ENCODE assay signal across 32 cellular contexts in genomic region chr2:72235497-72236413, GRCh38.
A peak's percentile ranks its signal among the peaks of the same experiment; 100 is the strongest.
DNase-seq lines count a peak whose midpoint lies in the region; ATAC-seq, FAIRE-seq and TF ChIP-seq lines count a peak whose summit lies in the region.
"Had no signal": no experiment of that assay in that cellular context is flagged by ENCODE, and none has a peak within 500 bp of the region (broad histone marks: within the 10 kb centered on the region; RNA-seq: fewer than 3 reads in every experiment).

No MANE protein-coding gene starts in this region.

- no peak for TF ChIP-seq EP300 in A549 (IDR thresholded peaks at IDR 0.05)

- H4K5ac ChIP-seq in mesendoderm (ENCODE audit: low read length), result no peak overlapping the region

- no peak for TF ChIP-seq RAD21 in A549 (conservative IDR thresholded peaks at IDR 0.05 in 1 of 2, IDR thresholded peaks at IDR 0.05 in 1 of 2)

- peak overlapping the region; percentile 75 for H3K27ac Mint-ChIP-seq in astrocyte (ENCODE audit: unreplicated experiment)
- H3K27ac Mint-ChIP-seq in naive thymus-derived CD8-positive, alpha-beta T cell, result no peak overlapping the region
- H3K27ac Mint-ChIP-seq: activated CD8-positive, alpha-beta T cell treated with anti-CD3 and anti-CD28 coated beads, Interleukin-2, amount 10 ng/mL, durations not matched to agents 7 days and 5 days; immature natural killer cell had no signal

- no peaks in the 10 kb centered on the region for H3K27me3 Mint-ChIP-seq in astrocyte (ENCODE audit: low read depth, unreplicated experiment)
- H3K27me3 Mint-ChIP-seq in naive thymus-derived CD8-positive, alpha-beta T cell, result peaks cover 0 to 2% (median 0%) of the 10 kb centered on the region in 5 donors

- no peak overlapping the region for H3K56ac ChIP-seq in mesendoderm (ENCODE audit: low read length)

- H3K4me3 Mint-ChIP-seq in astrocyte (ENCODE audit: unreplicated experiment), result peak overlapping the region; percentile 1
- no peak overlapping the region for H3K4me3 Mint-ChIP-seq in naive thymus-derived CD8-positive, alpha-beta T cell
- H3K4me3 Mint-ChIP-seq: activated CD8-positive, alpha-beta T cell treated with anti-CD3 and anti-CD28 coated beads, Interleukin-2, amount 10 ng/mL, durations not matched to agents 7 days and 5 days; immature natural killer cell had no signal

- no peaks in the 10 kb centered on the region for H3K36me3 Mint-ChIP-seq in astrocyte (ENCODE audit: low read depth, unreplicated experiment)
- peaks cover 0 to 8% (median 6%) of the 10 kb centered on the region in 3 donors for H3K36me3 Mint-ChIP-seq in naive thymus-derived CD8-positive, alpha-beta T cell
- H3K36me3 Mint-ChIP-seq: immature natural killer cell had no signal

- no peaks in the 10 kb centered on the region for H3K79me1 ChIP-seq in mesendoderm (ENCODE audit: low read length)

- peak overlapping the region; percentile 29 to 73 for H3K27ac ChIP-seq in A549
- H3K27ac ChIP-seq in HUES64 (ENCODE audit: low read depth, low read length), result peak overlapping the region; percentile 40
- H3K27ac ChIP-seq in astrocyte (ENCODE audit: low read depth, low read length), result no peak overlapping the region
- no peak overlapping the region for H3K27ac ChIP-seq in mesendoderm (ENCODE audit: low read depth, low read length)
- H3K27ac ChIP-seq: BLaER1, heart right ventricle, HL-60, psoas muscle, tibial artery had no signal

- 88% methylated on average over 5 of the region's 5 CpGs for WGBS in A549 (ENCODE audit: missing lambda C conversion rate)
- WGBS in HUES64, result 89% methylated on average over 4 of the region's 5 CpGs
- no CpG with 5 or more reads among the region's 5 CpGs for WGBS in mesendoderm (ENCODE audit: extremely low coverage, insufficient coverage, low lambda C conversion rate)

- ATAC-seq in A549, result peak in 1 of 2 experiments; percentile 55; a peak in 3 of 6 replicates
- no peak for ATAC-seq in naive thymus-derived CD8-positive, alpha-beta T cell
- ATAC-seq: activated CD8-positive, alpha-beta T cell treated with anti-CD3 and anti-CD28 coated beads, Interleukin-2, amount 10 ng/mL, durations not matched to agents 7 days and 5 days; left ventricle myocardium superior; psoas muscle had no signal

- no peak overlapping the region for H2AFZ ChIP-seq in astrocyte (ENCODE audit: low read depth, low read length)

- H3K18ac ChIP-seq in mesendoderm (ENCODE audit: low read length), result no peak overlapping the region

- POLR2A ChIA-PET in A549 (lab: Yijun Ruan, JAX), result no interaction called here
- POLR2A ChIA-PET in naive thymus-derived CD8-positive, alpha-beta T cell (lab: Charles Lee), result no interaction called here

- no peak overlapping the region for H2AK5ac ChIP-seq in mesendoderm (ENCODE audit: low read length)

- H2BK15ac ChIP-seq in mesendoderm (replicated peaks; ENCODE audit: low read depth), result no peak overlapping the region

- no peak overlapping the region for H3K4me3 ChIP-seq in A549
- no peak overlapping the region for H3K4me3 ChIP-seq in HUES64 (ENCODE audit: low read length)
- H3K4me3 ChIP-seq in astrocyte (ENCODE audit: insufficient read depth, low read depth, low read length), result no peak overlapping the region
- H3K4me3 ChIP-seq in mesendoderm (ENCODE audit: low read length), result no peak overlapping the region
- H3K4me3 ChIP-seq: BLaER1, heart right ventricle, psoas muscle, tibial artery had no signal

- no peak overlapping the region for H2BK120ac ChIP-seq in mesendoderm (ENCODE audit: low read depth, low read length)

- H3K9me3 ChIP-seq in A549, result no peaks in the 10 kb centered on the region
- H3K9me3 ChIP-seq in HUES64 (ENCODE audit: insufficient read depth, low read depth, low read length), result no peaks in the 10 kb centered on the region
- H3K9me3 ChIP-seq in astrocyte (ENCODE audit: insufficient read depth, low read depth, low read length), result no peaks in the 10 kb centered on the region
- H3K9me3 ChIP-seq: BLaER1, Caco-2, psoas muscle, tibial artery had no signal

- H3K27me3 ChIP-seq in HUES64 (ENCODE audit: insufficient read depth, low read length) (no peaks in the 10 kb centered on the region), astrocyte (ENCODE audit: insufficient read depth, low read length) (no peaks in the 10 kb centered on the region), mesendoderm (ENCODE audit: insufficient read depth, low read length, poor library complexity) (no peaks in the 10 kb centered on the region)
- H3K27me3 ChIP-seq: BLaER1, heart right ventricle, tibial artery had no signal

- no peak for TF ChIP-seq POLR2A in A549 (IDR thresholded peaks at IDR 0.05; ENCODE audit: low read length)

- H4K20me1 ChIP-seq in astrocyte (ENCODE audit: insufficient read depth, low read length), result no peaks in the 10 kb centered on the region
- H4K20me1 ChIP-seq: BLaER1 had no signal

- H2BK5ac ChIP-seq in mesendoderm (ENCODE audit: low read length), result no peak overlapping the region

- peaks cover 15% of the 10 kb centered on the region for H3K4me1 Mint-ChIP-seq in astrocyte (ENCODE audit: low read depth, unreplicated experiment)
- peaks cover 0 to 15% (median 2%) of the 10 kb centered on the region in 4 donors for H3K4me1 Mint-ChIP-seq in naive thymus-derived CD8-positive, alpha-beta T cell

- DNase-seq in A549 (ENCODE audit: low read depth in 1 of 2, low spot score in 1 of 2), result no peak
- no peak for DNase-seq in astrocyte (ENCODE audit: low read depth)
- DNase-seq in mesendoderm, result peak; percentile 11
- DNase-seq in naive thymus-derived CD8-positive, alpha-beta T cell, result no peak
- no peak for DNase-seq in NOMO-1 (lab: John Stamatoyannopoulos, UW; ENCODE audit: unreplicated experiment in 2 of 2)
- DNase-seq in amniotic stem cell (lab: John Stamatoyannopoulos, UW), result no peak
- DNase-seq in retina, result no peak
- DNase-seq: activated CD4-positive, alpha-beta T cell treated with anti-CD3 and anti-CD28 coated beads for 1 hour; activated CD8-positive, alpha-beta T cell treated with anti-CD3 and anti-CD28 coated beads, Interleukin-2, amount 10 ng/mL, durations not matched to agents 7 days and 5 days; activated gamma-delta T cell treated with Interleukin-2 at 50 U/mL for 16 hours; Caco-2; cortex of kidney; DND-41; GOT3; heart right ventricle; immature natural killer cell; left ventricle myocardium superior; NCI-H1436 treated with DMSO at 0.1 percent for 48 hours; NCI-H2171; NCI-H526; psoas muscle; SHP77; stimulated activated CD4-positive, alpha-beta T cell treated with anti-CD3 and anti-CD28 coated beads, Interleukin-2, amount 100 ng/mL, for 48 hours; stimulated activated naive CD4-positive, alpha-beta T cell treated with Interleukin-2 at 50 U/mL for 16 hours; T-helper 1 cell; tibial artery had no signal

- H3K9ac ChIP-seq in HUES64 (ENCODE audit: low read depth, low read length), result no peak overlapping the region
- no peak overlapping the region for H3K9ac ChIP-seq in astrocyte (ENCODE audit: low read length)
- no peak overlapping the region for H3K9ac ChIP-seq in mesendoderm (ENCODE audit: low read length)
- H3K9ac ChIP-seq: BLaER1 had no signal

- TF ChIP-seq CTCF in A549 (IDR thresholded peaks at IDR 0.05) (no peak), astrocyte (IDR thresholded peaks at IDR 0.05; ENCODE audit: insufficient read depth, low read depth, low read length) (no peak)

- FAIRE-seq in A549 (lab: Jason Lieb, UNC) (peak; percentile 23), astrocyte (lab: Jason Lieb, UNC) (no peak)
- FAIRE-seq: endometrium, GM12891, TTC549 had no signal

- H3K9me3 Mint-ChIP-seq in astrocyte (ENCODE audit: unreplicated experiment), result no peaks in the 10 kb centered on the region
- peaks cover 0 to 6% (median 0%) of the 10 kb centered on the region in 9 donors for H3K9me3 Mint-ChIP-seq in naive thymus-derived CD8-positive, alpha-beta T cell
- H3K9me3 Mint-ChIP-seq: immature natural killer cell had no signal

- H3K36me3 ChIP-seq in HUES64 (ENCODE audit: insufficient read depth, low read length) (0 out of 2 replicates have a peak, but pooled peaks cover 3% of the 10 kb centered on the region), astrocyte (ENCODE audit: insufficient read depth, low read length) (no peaks in the 10 kb centered on the region), mesendoderm (ENCODE audit: control insufficient read depth, insufficient read depth, low read length) (no peaks in the 10 kb centered on the region)
- H3K36me3 ChIP-seq: BLaER1, heart right ventricle, tibial artery had no signal

- no peak overlapping the region for H3K4ac ChIP-seq in mesendoderm (ENCODE audit: low read depth, low read length)

- H4K8ac ChIP-seq in mesendoderm (ENCODE audit: low read depth, low read length), result no peak overlapping the region

- peak overlapping the region; percentile 34 for H3K4me2 ChIP-seq in A549
- H3K4me2 ChIP-seq in astrocyte (ENCODE audit: low read length), result peak overlapping the region; percentile 26
- no peak overlapping the region for H3K4me2 ChIP-seq in mesendoderm (ENCODE audit: low read length)
- H3K4me2 ChIP-seq: BLaER1 had no signal

- no peak overlapping the region for H3K23ac ChIP-seq in mesendoderm (ENCODE audit: low read length)

- H3K4me1 ChIP-seq in A549 (peaks cover 30% of the 10 kb centered on the region), HUES64 (ENCODE audit: insufficient read depth, low read length) (peaks cover 18% of the 10 kb centered on the region), astrocyte (ENCODE audit: insufficient read depth, low read length) (peaks cover 11% of the 10 kb centered on the region), mesendoderm (ENCODE audit: control insufficient read depth, low read depth, low read length) (peaks cover 1% of the 10 kb centered on the region)
- H3K4me1 ChIP-seq: BLaER1, Caco-2 had no signal

- H3K79me2 ChIP-seq in astrocyte (ENCODE audit: insufficient read depth, low read length), result no peaks in the 10 kb centered on the region
- no peaks in the 10 kb centered on the region for H3K79me2 ChIP-seq in mesendoderm (ENCODE audit: control insufficient read depth, insufficient read depth, low read length)

- CTCF ChIA-PET in A549 (lab: Yijun Ruan, JAX), result interaction anchor here (0.8 to 1.2 kb wide), 3 partner anchors 21 to 70 kb away, joined by 3 read pairs; no protein-coding TSS in a partner anchor

TF ChIP-seq in A549, 52 proteins besides CTCF, POLR2A, EP300 and RAD21 (continues in another document):
- no peak for TF ChIP-seq TFCP2L1 (CRISPR knock-in tag; IDR thresholded peaks at IDR 0.05)
- TF ChIP-seq EHMT2 (IDR thresholded peaks at IDR 0.05; ENCODE audit: low read depth), result no peak
- no peak for TF ChIP-seq BCL3 (IDR thresholded peaks at IDR 0.05)
- TF ChIP-seq JUN (IDR thresholded peaks at IDR 0.05), result no peak
- no peak for TF ChIP-seq ZFP36 (IDR thresholded peaks at IDR 0.05; ENCODE audit: borderline replicate concordance, partially characterized antibody)

Comparison
In these comparisons a context has a peak if more than half of its experiments do, and no peak if none do; other contexts are left out.
1. H3K27ac ChIP-seq: peak in A549 (2 of 2) and HUES64 (single experiment); none in astrocyte (single experiment) and mesendoderm (single experiment).